ENCODE assay signal across 35 cellular contexts in the genomic region with DNA sequence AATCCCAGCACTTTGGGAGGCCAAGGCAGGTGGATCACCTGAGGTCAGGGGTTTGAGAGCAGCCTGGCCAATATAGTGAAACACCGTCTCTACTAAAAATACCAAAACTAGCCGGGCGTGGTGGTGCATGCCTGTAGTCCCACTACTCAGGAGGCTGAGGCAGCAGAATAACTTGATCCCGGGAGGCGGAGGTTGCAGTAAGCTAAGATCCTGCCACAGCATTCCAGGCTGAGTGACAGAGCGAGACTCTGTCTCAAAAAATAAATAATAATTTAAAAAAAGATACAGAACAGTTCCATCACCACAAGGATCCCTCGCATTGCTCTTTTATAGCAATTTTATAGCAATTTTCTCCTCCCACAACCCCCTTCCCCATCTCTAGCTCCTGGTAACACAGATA. TPM values are rescaled to one million over a fixed set of nuclear protein-coding genes. Genes with fewer than 3 reads are reported as not detected.
"Had no signal": no experiment of that assay in that cellular context is flagged by ENCODE, and none has a peak within 500 bp of the region (broad histone marks: within the 10 kb centered on the region; RNA-seq: fewer than 3 reads in every experiment).

No MANE protein-coding gene starts in this region.

- ATAC-seq: activated naive CD4-positive, alpha-beta T cell treated with anti-CD3 and anti-CD28 coated beads, Interleukin-2, amount 50 U/mL, for 72 hours; activated naive CD8-positive, alpha-beta T cell treated with anti-CD3 and anti-CD28 coated beads, Interleukin-2, amount 50 U/mL, for 24 hours; activated T-cell treated with anti-CD3 and anti-CD28 coated beads, Interleukin-2, amount 50 U/mL, for 4 hours; activated T-cell treated with anti-CD3 and anti-CD28 coated beads, Interleukin-2, amount 50 U/mL, for 72 hours; activated T-helper 17 cell treated with anti-CD3 and anti-CD28 coated beads, Interleukin-2, amount 50 U/mL, for 72 hours; body of pancreas had no signal

- H3K27me3 Mint-ChIP-seq: activated naive CD4-positive, alpha-beta T cell treated with anti-CD3 and anti-CD28 coated beads, Interleukin-2, amount 50 U/mL, for 24 hours; activated naive CD8-positive, alpha-beta T cell; activated T-cell treated with anti-CD3 and anti-CD28 coated beads, Interleukin-2, amount 50 U/mL, for 24 hours; activated T-helper 17 cell treated with anti-CD3 and anti-CD28 coated beads, Interleukin-2, amount 50 U/mL, for 72 hours; central memory CD8-positive, alpha-beta T cell had no signal

- H3K4me3 Mint-ChIP-seq: activated naive CD4-positive, alpha-beta T cell treated with anti-CD3 and anti-CD28 coated beads for 36 hours; activated naive CD4-positive, alpha-beta T cell treated with anti-CD3 and anti-CD28 coated beads, Interleukin-2, amount 10 ng/mL, durations not matched to agents 7 days and 5 days; activated naive CD4-positive, alpha-beta T cell treated with anti-CD3 and anti-CD28 coated beads, Interleukin-2, amount 50 U/mL, for 24 hours; activated naive CD8-positive, alpha-beta T cell; activated naive CD8-positive, alpha-beta T cell treated with anti-CD3 and anti-CD28 coated beads for 36 hours; activated naive CD8-positive, alpha-beta T cell treated with anti-CD3 and anti-CD28 coated beads, Interleukin-2, amount 10 ng/mL, durations not matched to agents 7 days and 5 days; activated naive CD8-positive, alpha-beta T cell treated with anti-CD3 and anti-CD28 coated beads, Interleukin-2, amount 50 U/mL, for 24 hours; activated T-cell treated with anti-CD3 and anti-CD28 coated beads, Interleukin-2, amount 50 U/mL, for 24 hours; activated T-cell treated with anti-CD3 and anti-CD28 coated beads, Interleukin-2, amount 50 U/mL, for 4 hours; activated T-cell treated with anti-CD3 and anti-CD28 coated beads, Interleukin-2, amount 50 U/mL, for 72 hours; activated T-helper 1 cell treated with anti-CD3 and anti-CD28 coated beads, Interleukin-12 subunit alpha, Interleukin-12 subunit beta, Interleukin-2, Interleukin-4 antibody, amounts not matched to agents 30 ng/mL and 10 ng/mL and 1 ng/mL, durations not matched to agents 14 hours and 24 hours and 36 hours; activated T-helper 17 cell treated with anti-CD3 and anti-CD28 coated beads, Interleukin-2, amount 50 U/mL, for 72 hours; brain; central memory CD8-positive, alpha-beta T cell had no signal

- H3K9me3 Mint-ChIP-seq: activated naive CD4-positive, alpha-beta T cell treated with anti-CD3 and anti-CD28 coated beads for 36 hours; activated naive CD4-positive, alpha-beta T cell treated with anti-CD3 and anti-CD28 coated beads, Interleukin-2, amount 10 ng/mL, durations not matched to agents 7 days and 5 days; activated naive CD4-positive, alpha-beta T cell treated with anti-CD3 and anti-CD28 coated beads, Interleukin-2, amount 50 U/mL, for 24 hours; activated naive CD4-positive, alpha-beta T cell treated with anti-CD3 and anti-CD28 coated beads, Interleukin-2, amount 50 U/mL, for 72 hours; activated naive CD8-positive, alpha-beta T cell treated with anti-CD3 and anti-CD28 coated beads for 36 hours; activated naive CD8-positive, alpha-beta T cell treated with anti-CD3 and anti-CD28 coated beads, Interleukin-2, amount 10 ng/mL, durations not matched to agents 7 days and 5 days; activated naive CD8-positive, alpha-beta T cell treated with anti-CD3 and anti-CD28 coated beads, Interleukin-2, amount 50 U/mL, for 24 hours; activated T-cell treated with anti-CD3 and anti-CD28 coated beads, Interleukin-2, amount 50 U/mL, for 24 hours; activated T-cell treated with anti-CD3 and anti-CD28 coated beads, Interleukin-2, amount 50 U/mL, for 4 hours; activated T-cell treated with anti-CD3 and anti-CD28 coated beads, Interleukin-2, amount 50 U/mL, for 72 hours; activated T-helper 1 cell treated with anti-CD3 and anti-CD28 coated beads, Interleukin-12 subunit alpha, Interleukin-12 subunit beta, Interleukin-2, Interleukin-4 antibody, amounts not matched to agents 30 ng/mL and 10 ng/mL and 1 ng/mL, durations not matched to agents 14 hours and 24 hours and 36 hours; activated T-helper 17 cell treated with anti-CD3 and anti-CD28 coated beads, Interleukin-2, amount 50 U/mL, for 72 hours; activated T-helper 2 cell treated with anti-CD3 and anti-CD28 coated beads, Interferon-gamma antibody, Interleukin-2, Interleukin-4, amounts not matched to agents 10 μg/mL and 5 μg/mL and 100 μg/mL, durations not matched to agents 14 hours and 24 hours and 36 hours; brain; central memory CD8-positive, alpha-beta T cell had no signal

- H3K36me3 Mint-ChIP-seq: activated naive CD4-positive, alpha-beta T cell treated with anti-CD3 and anti-CD28 coated beads, Interleukin-2, amount 50 U/mL, for 24 hours; activated naive CD4-positive, alpha-beta T cell treated with anti-CD3 and anti-CD28 coated beads, Interleukin-2, amount 50 U/mL, for 72 hours; activated naive CD8-positive, alpha-beta T cell; brain had no signal

- H3K27ac Mint-ChIP-seq: activated naive CD4-positive, alpha-beta T cell treated with anti-CD3 and anti-CD28 coated beads for 36 hours; activated naive CD4-positive, alpha-beta T cell treated with anti-CD3 and anti-CD28 coated beads, Interleukin-2, amount 10 ng/mL, durations not matched to agents 7 days and 5 days; activated naive CD8-positive, alpha-beta T cell; activated naive CD8-positive, alpha-beta T cell treated with anti-CD3 and anti-CD28 coated beads, Interleukin-2, amount 10 ng/mL, durations not matched to agents 7 days and 5 days; activated naive CD8-positive, alpha-beta T cell treated with anti-CD3 and anti-CD28 coated beads, Interleukin-2, amount 50 U/mL, for 24 hours; activated T-cell treated with anti-CD3 and anti-CD28 coated beads, Interleukin-2, amount 50 U/mL, for 72 hours; activated T-helper 1 cell treated with anti-CD3 and anti-CD28 coated beads, Interleukin-12 subunit alpha, Interleukin-12 subunit beta, Interleukin-2, Interleukin-4 antibody, amounts not matched to agents 30 ng/mL and 10 ng/mL and 1 ng/mL, durations not matched to agents 14 hours and 24 hours and 36 hours; activated T-helper 17 cell treated with anti-CD3 and anti-CD28 coated beads, Interleukin-2, amount 50 U/mL, for 72 hours; activated T-helper 2 cell treated with anti-CD3 and anti-CD28 coated beads, Interferon-gamma antibody, Interleukin-2, Interleukin-4, amounts not matched to agents 10 μg/mL and 5 μg/mL and 100 μg/mL, durations not matched to agents 14 hours and 24 hours and 36 hours; brain had no signal

- DNase-seq: activated effector memory CD4-positive, alpha-beta T cell treated with anti-CD3 and anti-CD28 coated beads, Interleukin-2, amount 50 U/mL, for 16 hours; activated effector memory CD4-positive, alpha-beta T cell treated with Interleukin-2 at 50 U/mL for 16 hours; activated gamma-delta T cell; activated gamma-delta T cell treated with Interleukin-2 at 50 U/mL for 16 hours; activated naive CD4-positive, alpha-beta T cell; activated naive CD4-positive, alpha-beta T cell treated with anti-CD3 and anti-CD28 coated beads for 36 hours; activated naive CD4-positive, alpha-beta T cell treated with anti-CD3 and anti-CD28 coated beads, Interleukin-2, amount 10 ng/mL, durations not matched to agents 7 days and 5 days; activated naive CD4-positive, alpha-beta T cell treated with anti-CD3 and anti-CD28 coated beads, Interleukin-2, amount 50 U/mL, for 16 hours; activated naive CD4-positive, alpha-beta T cell treated with Interleukin-2 at 50 U/mL for 16 hours; activated naive CD8-positive, alpha-beta T cell treated with anti-CD3 and anti-CD28 coated beads for 36 hours; activated naive CD8-positive, alpha-beta T cell treated with anti-CD3 and anti-CD28 coated beads, Interleukin-2, amount 10 ng/mL, durations not matched to agents 7 days and 5 days; activated naive CD8-positive, alpha-beta T cell treated with anti-CD3 and anti-CD28 coated beads, Interleukin-2, amount 50 U/mL, for 24 hours; activated T-cell treated with anti-CD3 and anti-CD28 coated beads, Interleukin-2, amount 50 U/mL, for 24 hours; activated T-cell treated with anti-CD3 and anti-CD28 coated beads, Interleukin-2, amount 50 U/mL, for 4 hours; activated T-cell treated with anti-CD3 and anti-CD28 coated beads, Interleukin-2, amount 50 U/mL, for 48 hours; activated T-cell treated with anti-CD3 and anti-CD28 coated beads, Interleukin-2, amount 50 U/mL, for 72 hours; adrenal gland; amniotic stem cell; amygdala; anterior cingulate cortex; aorta; body of pancreas; brain microvascular endothelial cell; central memory CD4-positive, alpha-beta T cell; cerebellar nuclear complex had no signal

RNA-seq across cellular contexts. Expression of a gene that starts 4.7 kb away (rescaled TPM):
- total RNA-seq: bronchial epithelial cell had no signal

RNA-seq across cellular contexts. Expression of a gene that starts 43.7 kb away (rescaled TPM):
- total RNA-seq: activated naive CD4-positive, alpha-beta T cell treated with anti-CD3 and anti-CD28 coated beads for 36 hours; activated naive CD4-positive, alpha-beta T cell treated with anti-CD3 and anti-CD28 coated beads, Interleukin-2, amount 50 U/mL, for 72 hours; activated naive CD8-positive, alpha-beta T cell treated with anti-CD3 and anti-CD28 coated beads for 36 hours; activated naive CD8-positive, alpha-beta T cell treated with anti-CD3 and anti-CD28 coated beads, Interleukin-2, amount 10 ng/mL, durations not matched to agents 7 days and 5 days; activated T-cell treated with anti-CD3 and anti-CD28 coated beads, Interleukin-2, amount 50 U/mL, for 4 hours; activated T-cell treated with anti-CD3 and anti-CD28 coated beads, Interleukin-2, amount 50 U/mL, for 72 hours; activated T-helper 1 cell treated with anti-CD3 and anti-CD28 coated beads, Interleukin-12 subunit alpha, Interleukin-12 subunit beta, Interleukin-2, Interleukin-4 antibody, amounts not matched to agents 30 ng/mL and 10 ng/mL and 1 ng/mL, durations not matched to agents 14 hours and 24 hours and 36 hours; activated T-helper 17 cell treated with anti-CD3 and anti-CD28 coated beads, Interleukin-2, amount 50 U/mL, for 72 hours; activated T-helper 2 cell treated with anti-CD3 and anti-CD28 coated beads, Interferon-gamma antibody, Interleukin-2, Interleukin-4, amounts not matched to agents 10 μg/mL and 5 μg/mL and 100 μg/mL, durations not matched to agents 14 hours and 24 hours and 36 hours; bronchial epithelial cell; chondrocyte had no signal

RNA-seq across cellular contexts. Expression of a gene that starts 47.2 kb away (rescaled TPM):
- total RNA-seq: bronchial epithelial cell, chondrocyte had no signal
